In the genomic region with DNA sequence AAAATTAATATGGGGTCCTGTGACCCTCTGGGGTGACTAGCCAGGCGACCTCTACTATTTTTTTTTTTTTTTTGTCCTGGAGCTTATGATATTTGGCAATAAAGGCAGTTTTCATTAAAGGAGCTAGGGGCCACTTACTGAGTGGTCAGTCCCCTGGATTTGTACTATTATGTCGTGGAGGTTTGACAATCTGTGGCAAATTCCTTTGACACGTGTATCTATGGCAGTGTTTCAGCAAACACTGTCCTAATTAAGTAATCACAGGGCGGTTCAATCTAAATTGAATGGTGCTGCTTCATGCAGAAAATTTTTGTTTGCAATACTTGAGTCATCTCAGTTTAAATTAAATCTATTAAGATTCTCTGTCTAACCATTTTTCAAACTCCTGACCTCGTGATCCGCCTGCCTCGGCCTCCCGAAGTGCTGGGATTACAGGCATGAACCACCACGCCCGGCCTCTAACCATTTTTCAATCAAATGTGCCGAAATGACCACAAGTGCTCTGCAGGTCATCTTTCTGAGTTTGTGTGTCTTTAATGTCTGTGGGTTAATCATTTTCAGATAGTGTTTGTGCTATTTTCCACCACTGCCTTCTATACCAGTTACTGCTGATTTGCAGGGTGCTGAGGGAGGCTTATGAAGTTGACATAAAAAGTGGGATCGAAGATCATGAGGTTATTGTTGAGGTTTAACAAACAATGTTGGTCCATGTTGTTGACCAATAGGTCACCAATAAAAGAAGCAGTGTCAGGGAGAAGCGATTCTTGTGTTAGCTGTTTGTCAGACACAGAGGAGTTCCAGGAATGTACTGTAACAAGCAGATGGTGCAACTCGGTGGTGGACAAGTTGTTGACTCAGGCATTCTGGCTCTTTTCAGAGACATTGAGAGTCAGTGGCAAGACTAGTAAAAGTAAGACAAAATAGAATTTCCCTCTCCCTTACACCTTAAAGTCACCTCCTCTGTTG, we compare ENCODE assay signal across 14 cellular contexts. TPM values are rescaled to one million over a fixed set of nuclear protein-coding genes. Genes with fewer than 3 reads are reported as not detected.
DNase-seq lines count a peak whose midpoint lies in the region; ATAC-seq, FAIRE-seq and TF ChIP-seq lines count a peak whose summit lies in the region.
"Had no signal": no experiment of that assay in that cellular context is flagged by ENCODE, and none has a peak within 500 bp of the region (broad histone marks: within the 10 kb centered on the region; RNA-seq: fewer than 3 reads in every experiment).

No MANE protein-coding gene starts in this region.

- no peak overlapping the region for H3K4me3 Mint-ChIP-seq in CD4-positive, alpha-beta memory T cell
- H3K4me3 Mint-ChIP-seq: activated naive CD8-positive, alpha-beta T cell treated with anti-CD3 and anti-CD28 coated beads, Interleukin-2, amount 10 ng/mL, durations not matched to agents 7 days and 5 days; T-helper 1 cell treated with Interleukin-12 subunit alpha and Interleukin-12 subunit beta and Interleukin-4 antibody, amounts not matched to agents 30 μg/mL and 1 μg/mL, for 36 hours had no signal

- no peak overlapping the region for H3K9ac ChIP-seq in mammary epithelial cell (ENCODE audit: insufficient read depth, low read length)

- H4K20me1 ChIP-seq in mammary epithelial cell (ENCODE audit: insufficient read depth, low read length) = no peaks in the 10 kb centered on the region

- TF ChIP-seq POLR2A in A549 (IDR thresholded peaks at IDR 0.05; ENCODE audit: low read length) (no peak), GM12891 (IDR thresholded peaks at IDR 0.05; ENCODE audit: low read depth, low read length) (no peak)

- no peaks in the 10 kb centered on the region for H3K36me3 Mint-ChIP-seq in CD4-positive, alpha-beta memory T cell
- H3K36me3 Mint-ChIP-seq: activated naive CD8-positive, alpha-beta T cell treated with anti-CD3 and anti-CD28 coated beads, Interleukin-2, amount 10 ng/mL, durations not matched to agents 7 days and 5 days had no signal

- H3K27ac ChIP-seq in A549 (peak overlapping the region; percentile 72 to 85), mammary epithelial cell (ENCODE audit: insufficient read depth, low read depth, low read length) (no peak overlapping the region), left lung (no peak overlapping the region)
- no peak overlapping the region for H3K27ac ChIP-seq in CD4-positive, alpha-beta memory T cell (ENCODE audit: low read depth, low read length)

- CTCF ChIA-PET in A549 (lab: Yijun Ruan, JAX) = interaction anchor here (1.0 kb wide), 1 partner anchor 138 kb away, joined by 3 read pairs; no protein-coding TSS in a partner anchor
- CTCF ChIA-PET in mammary epithelial cell (lab: Charles Lee; ENCODE audit: low non-redundant PET) = no interaction called here
- CTCF ChIA-PET in CD4-positive, alpha-beta memory T cell (lab: Charles Lee; ENCODE audit: partially characterized antibody) = interaction anchor here (0.9 kb wide), 1 partner anchor 728 kb away, joined by 3 read pairs; no protein-coding TSS in a partner anchor

- peak; percentile 5 to 81 for DNase-seq in A549 (ENCODE audit: low read depth in 1 of 2, low spot score in 1 of 2)
- peak; percentile 58 for DNase-seq in HK-2 (ENCODE audit: unreplicated experiment)
- peak; percentile 55 for DNase-seq in mammary epithelial cell
- no peak for DNase-seq in left lung
- no peak for DNase-seq in activated CD4-positive, alpha-beta T cell treated with anti-CD3 and anti-CD28 coated beads, Interleukin-2, amount 50 U/mL, for 4 hours
- DNase-seq in CD4-positive, alpha-beta memory T cell = no peak
- no peak for DNase-seq in GM12891 (ENCODE audit: insufficient read length, low spot score)
- no peak for DNase-seq in midbrain (lab: John Stamatoyannopoulos, UW)
- DNase-seq: activated naive CD8-positive, alpha-beta T cell treated with anti-CD3 and anti-CD28 coated beads, Interleukin-2, amount 10 ng/mL, durations not matched to agents 7 days and 5 days; left cardiac atrium; NCI-H1092 treated with DMSO at 0.1 percent for 48 hours had no signal

- H3K27ac Mint-ChIP-seq in CD4-positive, alpha-beta memory T cell = no peak overlapping the region
- H3K27ac Mint-ChIP-seq: activated naive CD8-positive, alpha-beta T cell treated with anti-CD3 and anti-CD28 coated beads, Interleukin-2, amount 10 ng/mL, durations not matched to agents 7 days and 5 days; T-helper 1 cell treated with Interleukin-12 subunit alpha and Interleukin-12 subunit beta and Interleukin-4 antibody, amounts not matched to agents 30 μg/mL and 1 μg/mL, for 36 hours had no signal

- peaks cover 0 to 4% (median 1%) of the 10 kb centered on the region in 4 donors for H3K4me1 Mint-ChIP-seq in CD4-positive, alpha-beta memory T cell
- H3K4me1 Mint-ChIP-seq: activated naive CD8-positive, alpha-beta T cell treated with anti-CD3 and anti-CD28 coated beads, Interleukin-2, amount 10 ng/mL, durations not matched to agents 7 days and 5 days had no signal

- in situ Hi-C loops in mammary epithelial cell (cut with MboI; ENCODE audit: low sequenced_read_pairs in 2 of 2) = loop anchor here in 1 of 2 donors (10.0 to 25.0 kb wide), 2 partner anchors 80 to 517 kb away; no protein-coding TSS in a partner anchor

- no peak overlapping the region for H3K4me3 ChIP-seq in A549
- no peak overlapping the region for H3K4me3 ChIP-seq in mammary epithelial cell (replicated peaks in 1 of 3; ENCODE audit: insufficient read depth in 1 of 3, low read depth in 2 of 3, low read length in 3 of 3)
- H3K4me3 ChIP-seq in left lung = no peak overlapping the region
- H3K4me3 ChIP-seq in CD4-positive, alpha-beta memory T cell (ENCODE audit: low read length in 2 of 2) = no peak overlapping the region

- 12% methylated on average over 14 of the region's 14 CpGs for WGBS in A549 (ENCODE audit: missing lambda C conversion rate)
- WGBS in mammary epithelial cell (ENCODE audit: low coverage, missing lambda C conversion rate) = 86% methylated on average over 14 of the region's 14 CpGs

- dilution Hi-C loops in mammary epithelial cell (cut with HindIII; ENCODE audit: low sequenced_read_pairs) = no loop called here

- POLR2A ChIA-PET in A549 (lab: Yijun Ruan, JAX) = no interaction called here
- POLR2A ChIA-PET in CD4-positive, alpha-beta memory T cell (lab: Charles Lee; ENCODE audit: partially characterized antibody) = no interaction called here

- H3K4me2 ChIP-seq in A549 (peak overlapping the region; percentile 70), mammary epithelial cell (ENCODE audit: insufficient read depth, low read depth, low read length) (no peak overlapping the region)

- intact Hi-C loops in mammary epithelial cell (cut with micrococcal nuclease) = loop anchor here (5.0 to 10.0 kb wide), 2 partner anchors 280 to 787 kb away; no protein-coding TSS in a partner anchor
- intact Hi-C loops in left lung (cut with DNase I) = no loop called here
- intact Hi-C loops in CD4-positive, alpha-beta memory T cell (cut with micrococcal nuclease) = no loop called here

- H3K9me3 Mint-ChIP-seq in CD4-positive, alpha-beta memory T cell = no peaks in the 10 kb centered on the region
- H3K9me3 Mint-ChIP-seq: activated naive CD8-positive, alpha-beta T cell treated with anti-CD3 and anti-CD28 coated beads, Interleukin-2, amount 10 ng/mL, durations not matched to agents 7 days and 5 days; T-helper 1 cell treated with Interleukin-12 subunit alpha and Interleukin-12 subunit beta and Interleukin-4 antibody, amounts not matched to agents 30 μg/mL and 1 μg/mL, for 36 hours had no signal

- peaks cover 9 to 22% of the 10 kb centered on the region in 2 donors for H3K27me3 Mint-ChIP-seq in CD4-positive, alpha-beta memory T cell

- BruUV-seq in mammary epithelial cell (replicated peaks; lab: Mats Ljungman, UMichigan) = no TSS peak

- TF ChIP-seq RAD21 in A549 (conservative IDR thresholded peaks at IDR 0.05 in 1 of 2, IDR thresholded peaks at IDR 0.05 in 1 of 2) = peak in 1 of 2 experiments; percentile 44; a peak in 3 of 5 replicates

- TF ChIP-seq EP300 in A549 (IDR thresholded peaks at IDR 0.05) = peak in 1 of 2 experiments; percentile 62; a peak in 2 of 5 replicates

- FAIRE-seq in A549 (lab: Jason Lieb, UNC) (no peak), GM12891 (lab: Jason Lieb, UNC) (no peak)

- H3K9me3 ChIP-seq in A549 = no peaks in the 10 kb centered on the region
- H3K9me3 ChIP-seq in mammary epithelial cell (replicated peaks; ENCODE audit: insufficient read depth, low read length) = no peaks in the 10 kb centered on the region
- H3K9me3 ChIP-seq in left lung = no peaks in the 10 kb centered on the region
- H3K9me3 ChIP-seq in CD4-positive, alpha-beta memory T cell (ENCODE audit: control insufficient read depth in 1 of 2, low read length in 2 of 2) = no peaks in the 10 kb centered on the region

- no peaks in the 10 kb centered on the region for H3K36me3 ChIP-seq in mammary epithelial cell (ENCODE audit: insufficient read depth, low read length)
- H3K36me3 ChIP-seq in left lung = no peaks in the 10 kb centered on the region
- H3K36me3 ChIP-seq in CD4-positive, alpha-beta memory T cell (ENCODE audit: insufficient read depth, low read length) = no peaks in the 10 kb centered on the region

- H3K27me3 ChIP-seq in mammary epithelial cell (ENCODE audit: insufficient read depth, low read length) (no peaks in the 10 kb centered on the region), left lung (no peaks in the 10 kb centered on the region)
- H3K27me3 ChIP-seq in CD4-positive, alpha-beta memory T cell (ENCODE audit: insufficient read depth, low read length) = no peaks in the 10 kb centered on the region

- peak; percentile 82 to 85 for ATAC-seq in A549
- ATAC-seq in left lung = peak; percentile 75
- ATAC-seq: left cardiac atrium had no signal

- TF ChIP-seq CTCF in A549 (IDR thresholded peaks at IDR 0.05) = no peak
- TF ChIP-seq CTCF in mammary epithelial cell (conservative IDR thresholded peaks at IDR 0.05 in 1 of 2, IDR thresholded peaks at IDR 0.05 in 1 of 2; ENCODE audit: extremely low read depth in 1 of 2, insufficient read depth in 1 of 2, low read depth in 1 of 2, low read length in 2 of 2) = no peak
- TF ChIP-seq CTCF in left lung (IDR thresholded peaks at IDR 0.05) = no peak

- H3K79me2 ChIP-seq in mammary epithelial cell (ENCODE audit: insufficient read depth, low read length) = no peaks in the 10 kb centered on the region

- peaks cover 34% of the 10 kb centered on the region for H3K4me1 ChIP-seq in A549
- no peaks in the 10 kb centered on the region for H3K4me1 ChIP-seq in mammary epithelial cell (ENCODE audit: insufficient read depth, low read length)
- H3K4me1 ChIP-seq in left lung = peaks cover 0 to 3% of the 10 kb centered on the region in 2 donors
- no peaks in the 10 kb centered on the region for H3K4me1 ChIP-seq in CD4-positive, alpha-beta memory T cell (ENCODE audit: insufficient read depth, low read length)

- no peak overlapping the region for H2AFZ ChIP-seq in mammary epithelial cell (ENCODE audit: low read depth, low read length)

RNA-seq across cellular contexts. Expression of gene SLC2A2, which starts 18.6 kb away (rescaled TPM):
- polyA plus RNA-seq in A549 (2011; rRNA removed) (not detected in 2 replicates), A549 (2017; fragmentation: RNase III; extraction: RNeasy Plus Mini Kit Qiagen cat#74134 plus additional on column Dnase treatment) (not detected in 3 replicates), mammary epithelial cell (not detected)
- not detected in 2 replicates for polyA plus RNA-seq in A549 (2012; cell fraction: cytosol; rRNA removed)
- polyA plus RNA-seq in A549 (2012; cell fraction: nucleus; rRNA removed) = not detected in 2 replicates
- not detected in 2 replicates for polyA minus RNA-seq in A549 (2011; rRNA and poly(A)+ RNA removed)
- total RNA-seq in mammary epithelial cell (not detected), left lung (not detected)
- not detected for polyA minus RNA-seq in mammary epithelial cell
- not detected for total RNA-seq in CD4-positive, alpha-beta memory T cell
- not detected for polyA plus RNA-seq in CD4-positive, alpha-beta memory T cell
- polyA plus RNA-seq in GM12891 (2012; ENCODE audit: low read depth, missing spikeins) = not detected
- total RNA-seq: activated naive CD8-positive, alpha-beta T cell treated with anti-CD3 and anti-CD28 coated beads, Interleukin-2, amount 10 ng/mL, durations not matched to agents 7 days and 5 days; left cardiac atrium; pulmonary artery endothelial cell; ureter had no signal

Comparison
In these comparisons a context has a peak if more than half of its experiments do, and no peak if none do; other contexts are left out.
1. DNase-seq: peak in A549 (2 of 2), HK-2 (single experiment) and mammary epithelial cell (single experiment); none in left lung (0 of 2), activated CD4-positive, alpha-beta T cell treated with anti-CD3 and anti-CD28 coated beads, Interleukin-2, amount 50 U/mL, for 4 hours (0 of 2), CD4-positive, alpha-beta memory T cell (0 of 5), GM12891 (single experiment) and midbrain (single experiment).
2. H3K27ac ChIP-seq: peak in A549 (2 of 2); none in mammary epithelial cell (single experiment), left lung (0 of 2) and CD4-positive, alpha-beta memory T cell (single experiment).